Comparison of ENCODE assay signal across 21 cellular contexts in the genomic region with DNA sequence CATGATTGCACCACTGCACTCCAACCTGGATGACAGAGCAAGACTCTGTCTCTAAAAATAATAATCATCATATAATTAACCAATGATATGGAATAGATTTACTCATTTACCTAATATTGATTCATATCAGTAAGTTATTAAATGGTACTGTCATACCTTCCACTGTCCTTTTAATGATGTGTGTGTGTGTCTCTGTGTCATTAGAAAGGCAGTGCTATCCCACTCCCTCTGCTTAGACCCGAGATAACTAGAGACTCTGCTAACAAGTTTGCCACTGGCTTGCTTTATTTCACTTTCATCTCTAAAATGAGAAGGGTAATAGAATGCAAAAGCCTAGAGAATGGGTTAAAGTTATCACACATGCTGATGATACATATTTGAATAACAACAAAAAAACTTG.
"Had no signal": no experiment of that assay in that cellular context is flagged by ENCODE, and none has a peak within 500 bp of the region (broad histone marks: within the 10 kb centered on the region; RNA-seq: fewer than 3 reads in every experiment).

No MANE protein-coding gene starts in this region.

- ATAC-seq: stimulated activated memory B cell treated with anti-CD40 and anti-IgM and Interleukin-4, amounts not matched to agents 10 μg/mL and 1 μg/mL and 100 μg/mL, for 72 hours; stimulated activated naive B cell treated with anti-CD40 and anti-IgM and Interleukin-4, amounts not matched to agents 10 μg/mL and 1 μg/mL and 100 μg/mL, for 72 hours; stimulated activated naive CD8-positive, alpha-beta T cell treated with anti-CD3 and anti-CD28 coated beads, Interleukin-15, amount 100 ng/mL, for 72 hours; stimulated activated naive CD8-positive, alpha-beta T cell treated with anti-CD3 and anti-CD28 coated beads, Interleukin-15, Interleukin-2, amounts not matched to agents 100 U/mL and 50 U/mL, for 24 hours; upper lobe of right lung had no signal

- DNase-seq: stimulated activated CD4-positive, alpha-beta T cell treated with anti-CD3 and anti-CD28 coated beads, Interleukin-2, amount 100 ng/mL, for 48 hours; stimulated activated CD4-positive, alpha-beta T cell treated with anti-CD3 and anti-CD28 coated beads, Interleukin-4, amount 100 ng/mL, for 1 hour; stimulated activated CD4-positive, alpha-beta T cell treated with anti-CD3 and anti-CD28 coated beads, Interleukin-4, amount 100 ng/mL, for 24 hours; stimulated activated CD4-positive, alpha-beta T cell treated with anti-CD3 and anti-CD28 coated beads, Interleukin-4, amount 100 ng/mL, for 4 hours; stimulated activated CD8-positive, alpha-beta memory T cell treated with anti-CD3 and anti-CD28 coated beads, Interleukin-4, amount 100 ng/mL, for 48 hours; stimulated activated naive B cell treated with anti-CD40 and anti-IgM and Interleukin-4, amounts not matched to agents 10 μg/mL and 1 μg/mL and 100 μg/mL, for 72 hours; stimulated activated naive CD4-positive, alpha-beta T cell; stimulated activated naive CD4-positive, alpha-beta T cell treated with Interleukin-2 at 50 U/mL for 16 hours; stimulated activated naive CD8-positive, alpha-beta T cell treated with anti-CD3 and anti-CD28 coated beads, Interleukin-15, amount 100 ng/mL, for 72 hours; stimulated activated naive CD8-positive, alpha-beta T cell treated with anti-CD3 and anti-CD28 coated beads, Interleukin-15, Interleukin-2, amounts not matched to agents 100 U/mL and 50 U/mL, for 24 hours; stomach; substantia nigra; testis; thyroid gland; tibial artery; transverse colon; trophoblast cell; upper lobe of left lung; upper lobe of right lung; uterus had no signal
